8 cellular contexts compared by ENCODE assay signal in the genomic region with DNA sequence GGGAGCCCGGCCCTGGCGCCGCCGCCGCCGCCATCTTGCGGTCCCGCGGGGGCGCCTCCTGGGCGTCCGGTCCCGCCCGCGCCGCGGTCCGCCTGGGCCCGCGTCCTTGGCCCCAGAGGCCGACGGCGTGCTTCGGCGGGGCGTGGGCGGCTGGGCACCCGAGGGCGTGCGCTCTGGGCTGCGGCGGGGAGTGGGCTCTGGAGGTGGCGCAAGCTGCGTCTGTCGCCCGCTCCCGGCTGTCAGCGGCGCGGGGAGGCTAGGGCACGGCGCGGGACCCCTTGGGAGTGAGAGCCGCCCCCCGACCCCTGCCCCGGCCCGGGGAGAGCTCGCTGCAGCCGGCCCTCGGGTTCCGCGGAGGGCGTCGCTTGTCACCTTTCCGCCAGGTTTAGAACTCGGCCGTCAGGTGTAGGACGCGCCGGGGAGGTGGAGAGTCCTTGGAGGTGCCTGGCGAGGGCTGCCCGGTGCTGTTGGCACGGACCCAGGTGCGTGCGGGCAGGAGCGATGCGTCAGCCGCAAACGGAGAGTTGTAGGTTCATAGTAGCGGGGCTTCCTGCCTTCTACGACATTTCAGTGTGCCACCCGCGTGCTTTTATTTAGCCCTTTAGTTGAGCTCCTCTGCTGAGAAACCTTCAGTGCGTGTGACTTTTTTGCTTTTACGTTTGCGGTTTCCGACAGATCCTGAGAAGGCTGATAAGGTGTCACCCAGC. TPM values are rescaled to one million over a fixed set of nuclear protein-coding genes. Genes with fewer than 3 reads are reported as not detected.
A peak's percentile ranks its signal among the peaks of the same experiment; 100 is the strongest.
DNase-seq lines count a peak whose midpoint lies in the region; ATAC-seq lines count a peak whose summit lies in the region.

No MANE protein-coding gene starts in this region.

- no CpG with 5 or more reads among the region's 77 CpGs for WGBS in neuronal stem cell (ENCODE audit: extremely low coverage in 2 of 2, insufficient read length in 2 of 2, insufficient replicate concordance in 1 of 2), 2 donors

- peaks cover 16% of the 10 kb centered on the region for H3K4me1 Mint-ChIP-seq in activated T-helper 17 cell treated with anti-CD3 and anti-CD28 coated beads, Interleukin-2, amount 50 U/mL, for 72 hours

- no peaks in the 10 kb centered on the region for H3K9me3 ChIP-seq in neuronal stem cell (replicated peaks in 1 of 2; ENCODE audit: control insufficient read depth in 2 of 2, insufficient read depth in 1 of 2, low read depth in 1 of 2, low read length in 2 of 2)

- H4K8ac ChIP-seq in neuronal stem cell (ENCODE audit: low read depth, low read length): no peak overlapping the region

- H2BK5ac ChIP-seq in neuronal stem cell (ENCODE audit: low read length): peak overlapping the region; percentile 31

- peak overlapping the region; percentile 96 for H3K23ac ChIP-seq in neuronal stem cell (ENCODE audit: low read depth, low read length, poor library complexity)

- H3K18ac ChIP-seq in neuronal stem cell (ENCODE audit: low read length): peak overlapping the region; percentile 93

- no peaks in the 10 kb centered on the region for H3K9me3 Mint-ChIP-seq in activated T-helper 17 cell treated with anti-CD3 and anti-CD28 coated beads, Interleukin-2, amount 50 U/mL, for 72 hours

- H2AFZ ChIP-seq in neuronal stem cell (ENCODE audit: low read length): peak overlapping the region; percentile 68

- H2BK120ac ChIP-seq in neuronal stem cell (ENCODE audit: low read depth, low read length): no peak overlapping the region

- H2BK12ac ChIP-seq in neuronal stem cell (ENCODE audit: low read length): no peak overlapping the region

- H3K9ac ChIP-seq in neuronal stem cell (ENCODE audit: low read depth, low read length, poor library complexity): peak overlapping the region; percentile 97

- H3K27ac ChIP-seq in neuronal stem cell (replicated peaks; ENCODE audit: low read length): peak overlapping the region; percentile 88
- peak overlapping the region; percentile 84 for H3K27ac ChIP-seq in substantia nigra (ENCODE audit: low read depth, low read length, poor library complexity, severe bottlenecking)

- peak overlapping the region; percentile 93 for H3K27ac Mint-ChIP-seq in activated T-helper 17 cell treated with anti-CD3 and anti-CD28 coated beads, Interleukin-2, amount 50 U/mL, for 72 hours

- peak overlapping the region; percentile 85 for H3K4me3 Mint-ChIP-seq in activated T-helper 17 cell treated with anti-CD3 and anti-CD28 coated beads, Interleukin-2, amount 50 U/mL, for 72 hours

- H3K14ac ChIP-seq in neuronal stem cell (ENCODE audit: low read length): peak overlapping the region; percentile 78

- no peak overlapping the region for H3K4ac ChIP-seq in neuronal stem cell (ENCODE audit: low read length)

- peak overlapping the region; percentile 72 for H2AK5ac ChIP-seq in neuronal stem cell (ENCODE audit: low read depth, low read length)

- peaks cover 18% of the 10 kb centered on the region for H3K36me3 Mint-ChIP-seq in activated T-helper 17 cell treated with anti-CD3 and anti-CD28 coated beads, Interleukin-2, amount 50 U/mL, for 72 hours (ENCODE audit: low read depth)

- no peaks in the 10 kb centered on the region for H3K27me3 Mint-ChIP-seq in activated T-helper 17 cell treated with anti-CD3 and anti-CD28 coated beads, Interleukin-2, amount 50 U/mL, for 72 hours

- ATAC-seq in GM19372 (IDR thresholded peaks at IDR 0.05; ENCODE audit: low read depth, unreplicated experiment) (peak; percentile 35), HG03521 (IDR thresholded peaks at IDR 0.05; ENCODE audit: unreplicated experiment) (peak; percentile 23)
- peak; percentile 33 for ATAC-seq in activated T-helper 17 cell treated with anti-CD3 and anti-CD28 coated beads, Interleukin-2, amount 50 U/mL, for 72 hours (replicated peaks)

- H3K4me2 ChIP-seq in neuronal stem cell (ENCODE audit: insufficient read depth, low read length, poor library complexity, severe bottlenecking): peak overlapping the region; percentile 75

- peaks cover 1 to 10% of the 10 kb centered on the region in 2 donors for H3K4me1 ChIP-seq in neuronal stem cell (ENCODE audit: control insufficient read depth in 2 of 2, insufficient read depth in 1 of 2, low read depth in 1 of 2, low read length in 2 of 2)

- DNase-seq in C1 segment of cervical spinal cord (lab: John Stamatoyannopoulos, UW) (peak in 12 of 14 donors; percentile 19 to 65 (median 38)), RKO (ENCODE audit: low spot score) (peak; percentile 82), fibroblast of the conjunctiva (ENCODE audit: low read depth) (peak; percentile 21), neuronal stem cell (ENCODE audit: low spot score) (peak; percentile 29), substantia nigra (lab: John Stamatoyannopoulos, UW) (peak in 40 of 49 donors; percentile 7 to 73 (median 28))

- H3K36me3 ChIP-seq in neuronal stem cell (replicated peaks in 1 of 2; ENCODE audit: control insufficient read depth in 2 of 2, insufficient read depth in 2 of 2, low read length in 2 of 2): no peaks in the 10 kb centered on the region

- H2BK15ac ChIP-seq in neuronal stem cell (ENCODE audit: low read length): no peak overlapping the region

- H3K4me3 ChIP-seq in neuronal stem cell (ENCODE audit: low read length in 2 of 2): peak overlapping the region; percentile 85 to 88

- H3K79me1 ChIP-seq in neuronal stem cell (ENCODE audit: low read depth, low read length): peaks cover 8% of the 10 kb centered on the region

- no peak overlapping the region for H4K91ac ChIP-seq in neuronal stem cell (ENCODE audit: low read depth, low read length, poor library complexity)

- H3K27me3 ChIP-seq in neuronal stem cell (ENCODE audit: control insufficient read depth in 3 of 3, insufficient read depth in 3 of 3, low read depth in 1 of 3, low read length in 3 of 3): no peaks in the 10 kb centered on the region

RNA-seq across cellular contexts. Expression of a gene that starts 0.9 kb away (rescaled TPM):
- total RNA-seq in activated T-helper 17 cell treated with anti-CD3 and anti-CD28 coated beads, Interleukin-2, amount 50 U/mL, for 72 hours: 100 to 1,000 TPM; 135 to 185 TPM
- 120 TPM for polyA plus RNA-seq in neuronal stem cell (2013, experiment 1 of 2)
- polyA plus RNA-seq in neuronal stem cell (2013, experiment 2 of 2): 126 TPM

RNA-seq across cellular contexts. Expression of a gene that starts 29.0 kb away (rescaled TPM):
- total RNA-seq in activated T-helper 17 cell treated with anti-CD3 and anti-CD28 coated beads, Interleukin-2, amount 50 U/mL, for 72 hours: not detected
- 0.06 TPM for polyA plus RNA-seq in neuronal stem cell (2013, experiment 1 of 2)
- polyA plus RNA-seq in neuronal stem cell (2013, experiment 2 of 2): 0.06 TPM

Comparison
In these comparisons a context has a peak if more than half of its experiments do, and no peak if none do; other contexts are left out.
1. Peak in every context shown above with its lines: DNase-seq, ATAC-seq, H3K4me3 ChIP-seq and H3K27ac ChIP-seq.
2. DNase-seq: peak in every context shown above with its lines; median percentile 82 in RKO; 38 in C1 segment of cervical spinal cord; 29 in neuronal stem cell; 28 in substantia nigra; 21 in fibroblast of the conjunctiva.